In the genomic region with DNA sequence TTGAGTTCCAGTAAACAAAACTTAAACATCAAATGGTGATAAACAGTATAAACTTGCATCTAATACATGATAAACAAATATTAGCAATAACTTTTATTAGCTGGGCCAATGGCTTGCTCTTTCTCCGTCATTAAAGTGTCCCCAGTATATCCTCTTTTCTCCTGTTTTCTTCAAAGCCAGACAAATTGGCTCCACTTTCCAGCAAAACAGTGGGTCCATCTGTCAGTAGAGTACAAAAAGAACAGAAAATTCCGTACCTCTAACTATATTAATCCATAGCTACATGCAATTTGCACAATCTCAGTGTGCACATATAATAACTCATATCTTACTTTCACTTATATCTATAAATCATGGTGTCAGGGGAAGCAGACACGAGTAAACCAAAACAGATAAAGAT, we compare ENCODE assay signal across 17 cellular contexts.
DNase-seq lines count a peak whose midpoint lies in the region; ATAC-seq lines count a peak whose summit lies in the region.
"Had no signal": no experiment of that assay in that cellular context is flagged by ENCODE, and none has a peak within 500 bp of the region (broad histone marks: within the 10 kb centered on the region; RNA-seq: fewer than 3 reads in every experiment).

No MANE protein-coding gene starts in this region.

- peak; percentile 88 for DNase-seq in G401 (ENCODE audit: low spot score)
- peak; percentile 51 for DNase-seq in cerebellum (ENCODE audit: low spot score)
- DNase-seq in superior temporal gyrus (ENCODE audit: extremely low spot score) = peak; percentile 20
- no peak for DNase-seq in DMS114 treated with DMSO at 0.1 percent for 48 hours (lab: John Stamatoyannopoulos, UW; ENCODE audit: unreplicated experiment)
- DNase-seq: AML-193; Caco-2; Calu3; CD4-positive, alpha-beta T cell; CD8-positive, alpha-beta T cell; DMS153; DMS53; DMS79; DND-41; EL; GF-D8 had no signal

- in situ Hi-C loops in G401 (cut with HindIII; ENCODE audit: low sequenced_read_pairs) = no loop called here

- ATAC-seq in HG03565 (IDR thresholded peaks at IDR 0.05; ENCODE audit: unreplicated experiment) = no peak
- ATAC-seq: A549; CD8-positive, alpha-beta T cell had no signal
